In genomic region chr14:100361626-100362025, GRCh38 we compare ENCODE assay signal across 1 cellular context.
TF ChIP-seq lines count a peak whose summit lies in the region.

No MANE protein-coding gene starts in this region.

TF ChIP-seq in endothelial cell of umbilical vein, 7 proteins besides CTCF, POLR2A, EP300 and RAD21 (continued from another document):
- no peak for TF ChIP-seq FOS (IDR thresholded peaks at IDR 0.05; ENCODE audit: borderline replicate concordance, insufficient read depth, low read length)
- no peak for TF ChIP-seq JUN (IDR thresholded peaks at IDR 0.05; ENCODE audit: borderline replicate concordance, insufficient read depth, insufficient read length, low read depth)
- TF ChIP-seq GATA2 (IDR thresholded peaks at IDR 0.05; ENCODE audit: insufficient read depth, insufficient read length, low read depth, low read length): no peak
- no peak for TF ChIP-seq MYC (IDR thresholded peaks at IDR 0.05; ENCODE audit: low read depth, low read length)
